ENCODE assay signal across 12 cellular contexts in the genomic region with DNA sequence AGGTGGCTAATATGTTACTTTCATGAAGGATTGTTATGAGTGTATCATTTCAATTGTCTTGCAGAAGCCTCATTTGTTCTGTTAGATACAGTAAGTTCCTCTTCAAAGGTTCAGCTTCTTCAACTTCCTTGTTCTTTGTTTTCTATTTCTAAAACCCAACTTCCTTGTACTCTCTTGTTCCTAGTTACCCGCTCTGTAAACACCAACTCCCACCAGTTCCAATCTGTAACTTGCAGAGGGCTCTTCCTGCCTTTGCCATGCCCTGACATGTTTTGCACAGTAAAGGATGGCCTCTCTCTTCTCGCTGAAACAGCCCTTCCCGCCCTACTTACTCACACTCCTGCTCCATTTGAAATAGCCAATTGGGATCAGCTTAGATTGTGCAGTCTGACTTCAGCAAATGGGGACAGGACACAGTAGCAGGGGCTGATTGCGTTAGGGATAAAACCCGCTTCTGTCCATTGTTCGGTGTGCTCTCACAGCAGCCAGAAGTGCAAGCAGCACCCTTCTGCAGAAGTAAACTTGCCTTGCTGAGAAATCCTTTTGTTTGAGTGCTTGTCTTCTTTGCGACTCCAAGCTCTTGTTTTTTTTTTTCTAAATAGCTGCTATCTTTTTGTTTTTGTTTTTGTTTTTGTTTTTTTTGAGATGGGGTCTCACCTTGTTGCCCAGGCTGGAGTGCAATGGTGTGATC. TPM values are rescaled to one million over a fixed set of nuclear protein-coding genes. Genes with fewer than 3 reads are reported as not detected.
DNase-seq lines count a peak whose midpoint lies in the region; ATAC-seq and TF ChIP-seq lines count a peak whose summit lies in the region.
"Had no signal": no experiment of that assay in that cellular context is flagged by ENCODE, and none has a peak within 500 bp of the region (broad histone marks: within the 10 kb centered on the region; RNA-seq: fewer than 3 reads in every experiment).

No MANE protein-coding gene starts in this region.

- TF ChIP-seq POLR2A in stomach (IDR thresholded peaks at IDR 0.05): no peak

- H3K27me3 ChIP-seq in stomach: no peaks in the 10 kb centered on the region
- H3K27me3 ChIP-seq in CD8-positive, alpha-beta memory T cell (ENCODE audit: insufficient read depth, low read length, poor library complexity, severe bottlenecking): no peaks in the 10 kb centered on the region

- no peak for TF ChIP-seq CTCF in stomach (IDR thresholded peaks at IDR 0.05)

- POLR2A ChIA-PET in CD8-positive, alpha-beta memory T cell (lab: Charles Lee): interaction anchor here (0.6 kb wide), 1 partner anchor 9 kb away, joined by 4 read pairs; no protein-coding TSS in a partner anchor

- TF ChIP-seq EP300 in stomach (IDR thresholded peaks at IDR 0.05): no peak

- peaks cover 0 to 14% (median 9%) of the 10 kb centered on the region in 4 donors for H3K9me3 ChIP-seq in stomach
- no peaks in the 10 kb centered on the region for H3K9me3 ChIP-seq in CD8-positive, alpha-beta memory T cell (ENCODE audit: low read length)

- H3K27ac ChIP-seq in stomach: peak overlapping the region in 3 of 5 donors; percentile 41 to 73 (median 72)
- no peak overlapping the region for H3K27ac ChIP-seq in CD8-positive, alpha-beta memory T cell (ENCODE audit: low read depth, low read length)

- CTCF ChIA-PET in activated naive CD4-positive, alpha-beta T cell treated with anti-CD3 and anti-CD28 coated beads for 36 hours (lab: Charles Lee): no interaction called here
- CTCF ChIA-PET in activated naive CD4-positive, alpha-beta T cell treated with anti-CD3 and anti-CD28 coated beads, Interleukin-2, amount 10 ng/mL, durations not matched to agents 7 days and 5 days (lab: Charles Lee): interaction anchor here (0.7 to 1.2 kb wide), 2 partner anchors 34 to 85 kb away, joined by 3 read pairs; no protein-coding TSS in a partner anchor
- CTCF ChIA-PET in CD8-positive, alpha-beta memory T cell (lab: Charles Lee): interaction anchor here (1.5 kb wide), 1 partner anchor 11 kb away, joined by 3 read pairs; no protein-coding TSS in a partner anchor

- H3K4me1 Mint-ChIP-seq in activated naive CD4-positive, alpha-beta T cell treated with anti-CD3 and anti-CD28 coated beads for 36 hours (ENCODE audit: low read depth): peaks cover 3% of the 10 kb centered on the region
- H3K4me1 Mint-ChIP-seq in activated naive CD4-positive, alpha-beta T cell treated with anti-CD3 and anti-CD28 coated beads, Interleukin-2, amount 10 ng/mL, durations not matched to agents 7 days and 5 days: peaks cover 8% of the 10 kb centered on the region
- H3K4me1 Mint-ChIP-seq in CD8-positive, alpha-beta memory T cell: peaks cover 0 to 5% (median 0%) of the 10 kb centered on the region in 3 donors
- no peaks in the 10 kb centered on the region for H3K4me1 Mint-ChIP-seq in immature natural killer cell
- H3K4me1 Mint-ChIP-seq: T-helper 17 cell had no signal

- H3K36me3 ChIP-seq in stomach: no peaks in the 10 kb centered on the region
- no peaks in the 10 kb centered on the region for H3K36me3 ChIP-seq in CD8-positive, alpha-beta memory T cell (ENCODE audit: insufficient read depth, low read length)

- WGBS in stomach, 5 donors: 74 to 88% (median 79%) methylated on average over 7 of the region's 7 CpGs

- H3K4me1 ChIP-seq in stomach: peaks cover 0 to 6% (median 0%) of the 10 kb centered on the region in 4 donors
- no peaks in the 10 kb centered on the region for H3K4me1 ChIP-seq in CD8-positive, alpha-beta memory T cell (ENCODE audit: insufficient read depth, low read length)

- H3K27me3 Mint-ChIP-seq in activated naive CD4-positive, alpha-beta T cell treated with anti-CD3 and anti-CD28 coated beads for 36 hours (ENCODE audit: low read depth): no peaks in the 10 kb centered on the region
- H3K27me3 Mint-ChIP-seq in activated naive CD4-positive, alpha-beta T cell treated with anti-CD3 and anti-CD28 coated beads, Interleukin-2, amount 10 ng/mL, durations not matched to agents 7 days and 5 days: peaks cover 13% of the 10 kb centered on the region
- H3K27me3 Mint-ChIP-seq in CD8-positive, alpha-beta memory T cell: peaks cover 2 to 3% of the 10 kb centered on the region in 2 donors
- peaks cover 0 to 10% (median 3%) of the 10 kb centered on the region in 3 donors for H3K27me3 Mint-ChIP-seq in immature natural killer cell (ENCODE audit: low read depth in 3 of 3)

- ATAC-seq in left ventricle myocardium superior (peak; percentile 70), GM18907 (IDR thresholded peaks at IDR 0.05; ENCODE audit: unreplicated experiment) (no peak)
- ATAC-seq: T-helper 17 cell had no signal

- no peak for DNase-seq in activated naive CD4-positive, alpha-beta T cell treated with anti-CD3 and anti-CD28 coated beads for 36 hours
- DNase-seq in activated naive CD4-positive, alpha-beta T cell treated with anti-CD3 and anti-CD28 coated beads, Interleukin-2, amount 10 ng/mL, durations not matched to agents 7 days and 5 days: no peak
- peak; percentile 99 for DNase-seq in SKM-1 (lab: John Stamatoyannopoulos, UW; ENCODE audit: unreplicated experiment)
- no peak for DNase-seq in left ventricle myocardium superior
- no peak for DNase-seq in stomach
- DNase-seq in CD8-positive, alpha-beta memory T cell: no peak
- DNase-seq in immature natural killer cell: no peak
- DNase-seq: mesendoderm; NK-92 treated with Interleukin-12 subunit alpha and Interleukin-12 subunit beta, amount 100 ng/mL, for 24 hours; T-helper 17 cell had no signal

- peaks cover 6% of the 10 kb centered on the region for H3K9me3 Mint-ChIP-seq in activated naive CD4-positive, alpha-beta T cell treated with anti-CD3 and anti-CD28 coated beads for 36 hours
- H3K9me3 Mint-ChIP-seq in activated naive CD4-positive, alpha-beta T cell treated with anti-CD3 and anti-CD28 coated beads, Interleukin-2, amount 10 ng/mL, durations not matched to agents 7 days and 5 days: peaks cover 11% of the 10 kb centered on the region
- peaks cover 0 to 11% (median 5%) of the 10 kb centered on the region in 5 donors for H3K9me3 Mint-ChIP-seq in CD8-positive, alpha-beta memory T cell
- peaks cover 0 to 8% (median 6%) of the 10 kb centered on the region in 6 donors for H3K9me3 Mint-ChIP-seq in immature natural killer cell

- peak overlapping the region; percentile 2 for H3K27ac Mint-ChIP-seq in activated naive CD4-positive, alpha-beta T cell treated with anti-CD3 and anti-CD28 coated beads for 36 hours
- H3K27ac Mint-ChIP-seq in activated naive CD4-positive, alpha-beta T cell treated with anti-CD3 and anti-CD28 coated beads, Interleukin-2, amount 10 ng/mL, durations not matched to agents 7 days and 5 days: no peak overlapping the region
- H3K27ac Mint-ChIP-seq in CD8-positive, alpha-beta memory T cell: peak overlapping the region in 1 of 8 donors; percentile 38
- no peak overlapping the region for H3K27ac Mint-ChIP-seq in immature natural killer cell
- H3K27ac Mint-ChIP-seq: T-helper 17 cell had no signal

- no peak overlapping the region for H3K4me3 Mint-ChIP-seq in activated naive CD4-positive, alpha-beta T cell treated with anti-CD3 and anti-CD28 coated beads for 36 hours
- no peak overlapping the region for H3K4me3 Mint-ChIP-seq in activated naive CD4-positive, alpha-beta T cell treated with anti-CD3 and anti-CD28 coated beads, Interleukin-2, amount 10 ng/mL, durations not matched to agents 7 days and 5 days
- H3K4me3 Mint-ChIP-seq in CD8-positive, alpha-beta memory T cell: no peak overlapping the region
- no peak overlapping the region for H3K4me3 Mint-ChIP-seq in immature natural killer cell
- H3K4me3 Mint-ChIP-seq: T-helper 17 cell had no signal

- peaks cover 2% of the 10 kb centered on the region for H3K36me3 Mint-ChIP-seq in activated naive CD4-positive, alpha-beta T cell treated with anti-CD3 and anti-CD28 coated beads for 36 hours (ENCODE audit: low read depth)
- peaks cover 10% of the 10 kb centered on the region for H3K36me3 Mint-ChIP-seq in activated naive CD4-positive, alpha-beta T cell treated with anti-CD3 and anti-CD28 coated beads, Interleukin-2, amount 10 ng/mL, durations not matched to agents 7 days and 5 days
- peaks cover 0 to 7% (median 0%) of the 10 kb centered on the region in 3 donors for H3K36me3 Mint-ChIP-seq in CD8-positive, alpha-beta memory T cell
- H3K36me3 Mint-ChIP-seq in immature natural killer cell: peaks cover 0 to 16% (median 7%) of the 10 kb centered on the region in 3 donors

- intact Hi-C loops in activated naive CD4-positive, alpha-beta T cell treated with anti-CD3 and anti-CD28 coated beads for 36 hours (cut with micrococcal nuclease): no loop called here
- intact Hi-C loops in left ventricle myocardium superior (cut with micrococcal nuclease) (no loop called here), stomach (cut with DNase I; ENCODE audit: low total_unique reads) (no loop called here)

- H3K4me3 ChIP-seq in stomach: no peak overlapping the region
- H3K4me3 ChIP-seq in CD8-positive, alpha-beta memory T cell (ENCODE audit: low read length): no peak overlapping the region

RNA-seq across cellular contexts. Expression of gene POU5F1, which starts 45.9 kb away (rescaled TPM):
- under 1 TPM in 1 of 2 experiments, not detected in 1; 0.48 TPM for total RNA-seq in activated naive CD4-positive, alpha-beta T cell treated with anti-CD3 and anti-CD28 coated beads for 36 hours
- total RNA-seq in left ventricle myocardium superior (0.67 TPM), stomach (100 to 1,000 TPM in 2 of 5 donors, 10 to 100 TPM in 2, not detected in 1; 47.5 to 155 (median 113) TPM)
- polyA plus RNA-seq in stomach (10 to 100 TPM in 1 of 3 donors, 1 to 10 TPM in 2; 2.6 to 13.0 (median 6.5) TPM), immature natural killer cell (under 1 TPM in 1 of 3 donors, not detected in 2; 0.15 TPM)
- not detected for total RNA-seq in CD8-positive, alpha-beta memory T cell
- polyA plus RNA-seq in CD8-positive, alpha-beta memory T cell: not detected
- total RNA-seq: T-helper 17 cell had no signal
- polyA plus RNA-seq: AG04450 had no signal

RNA-seq across cellular contexts. Expression of gene HLA-C, which starts 55.5 kb away (rescaled TPM):
- 1,000 to 10,000 TPM; 1,018 to 1,049 TPM for total RNA-seq in activated naive CD4-positive, alpha-beta T cell treated with anti-CD3 and anti-CD28 coated beads for 36 hours
- 167 TPM for total RNA-seq in left ventricle myocardium superior
- total RNA-seq in stomach: 100 to 1,000 TPM; 170 to 500 (median 237) TPM
- polyA plus RNA-seq in stomach: 100 to 1,000 TPM in 2 of 3 donors, 10 to 100 TPM in 1; 92.7 to 295 (median 133) TPM
- total RNA-seq in CD8-positive, alpha-beta memory T cell: 100 to 1,000 TPM; 823 to 860 TPM
- 4,018 TPM for polyA plus RNA-seq in CD8-positive, alpha-beta memory T cell
- polyA plus RNA-seq in immature natural killer cell: 1,000 to 10,000 TPM; 2,339 to 4,766 (median 4,197) TPM

RNA-seq across cellular contexts. Expression of gene TCF19, which starts 58.0 kb away (rescaled TPM):
- 10 to 100 TPM; 72.0 to 73.3 TPM for total RNA-seq in activated naive CD4-positive, alpha-beta T cell treated with anti-CD3 and anti-CD28 coated beads for 36 hours
- total RNA-seq in left ventricle myocardium superior (5.6 TPM), stomach (10 to 100 TPM in 1 of 5 donors, 1 to 10 TPM in 4; 5.8 to 16.1 (median 7.1) TPM)
- polyA plus RNA-seq in stomach (1 to 10 TPM; 5.0 to 7.7 (median 7.7) TPM), immature natural killer cell (10 to 100 TPM in 2 of 3 donors, 1 to 10 TPM in 1; 9.4 to 13.7 (median 12.7) TPM)
- 100 to 1,000 TPM; 102 to 103 TPM for total RNA-seq in CD8-positive, alpha-beta memory T cell
- 11.6 TPM for polyA plus RNA-seq in CD8-positive, alpha-beta memory T cell

RNA-seq across cellular contexts. Expression of gene CCHCR1, which starts 58.8 kb away (rescaled TPM):
- 10 to 100 TPM; 40.0 to 44.5 TPM for total RNA-seq in activated naive CD4-positive, alpha-beta T cell treated with anti-CD3 and anti-CD28 coated beads for 36 hours
- 11.2 TPM for total RNA-seq in left ventricle myocardium superior
- total RNA-seq in stomach: 100 to 1,000 TPM in 1 of 5 donors, 10 to 100 TPM in 3, 1 to 10 TPM in 1; 9.7 to 201 (median 24.5) TPM
- polyA plus RNA-seq in stomach: 10 to 100 TPM; 11.8 to 21.0 (median 12.3) TPM
- total RNA-seq in CD8-positive, alpha-beta memory T cell: 10 to 100 TPM; 45.9 to 46.1 TPM
- polyA plus RNA-seq in CD8-positive, alpha-beta memory T cell: 7.4 TPM
- 1 to 10 TPM in 2 of 3 donors, under 1 TPM in 1; 0.42 to 6.1 (median 4.8) TPM for polyA plus RNA-seq in immature natural killer cell

Comparison
In these comparisons a context has a peak if more than half of its experiments do, and no peak if none do; other contexts are left out.
1. RNA of gene TCF19, which starts 58.0 kb away (total RNA-seq): 102 to 103 TPM in CD8-positive, alpha-beta memory T cell and 72.0 to 73.3 TPM in activated naive CD4-positive, alpha-beta T cell treated with anti-CD3 and anti-CD28 coated beads for 36 hours; 5.8 to 16.1 TPM in stomach and 5.6 TPM in left ventricle myocardium superior (single experiment); every median in the first group is over 4 times any median in the second.